In the genomic region with DNA sequence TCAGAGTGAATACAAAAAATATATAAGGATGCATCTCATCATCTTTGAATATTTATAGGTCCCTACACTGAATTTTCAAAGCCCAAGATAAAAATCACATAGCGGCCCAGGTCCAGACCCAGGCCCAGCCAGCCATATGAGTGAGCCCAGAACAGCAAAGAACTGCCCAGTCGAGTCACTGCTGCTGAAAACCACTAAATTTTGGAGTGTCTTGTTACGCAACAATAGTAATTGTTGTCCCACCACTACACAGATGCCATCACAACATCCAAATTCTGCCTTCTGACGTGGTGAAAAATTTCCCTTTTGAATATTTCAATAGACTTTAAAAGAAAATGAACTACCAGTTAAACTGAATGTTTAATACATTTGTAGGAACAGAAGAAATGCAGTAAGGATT, we compare ENCODE assay signal across 22 cellular contexts.
"Had no signal": no experiment of that assay in that cellular context is flagged by ENCODE, and none has a peak within 500 bp of the region (broad histone marks: within the 10 kb centered on the region; RNA-seq: fewer than 3 reads in every experiment).

No MANE protein-coding gene starts in this region.

- H3K27ac Mint-ChIP-seq: activated B cell treated with CpG ODN at 0.5 μM for 24 hours; activated CD4-positive, alpha-beta memory T cell treated with anti-CD3 and anti-CD28 coated beads, Interleukin-2, amount 10 ng/mL, durations not matched to agents 7 days and 5 days; activated CD8-positive, alpha-beta memory T cell treated with anti-CD3 and anti-CD28 coated beads, Interleukin-2, amount 10 ng/mL, durations not matched to agents 7 days and 5 days; activated naive CD4-positive, alpha-beta T cell treated with anti-CD3 and anti-CD28 coated beads for 36 hours; activated T-helper 2 cell treated with anti-CD3 and anti-CD28 coated beads, Interferon-gamma antibody, Interleukin-2, Interleukin-4, amounts not matched to agents 10 μg/mL and 5 μg/mL and 100 μg/mL, durations not matched to agents 14 hours and 24 hours and 36 hours; nephron; T-helper 2 cell treated with Interferon-gamma antibody and Interleukin-4, amounts not matched to agents 5 μg/mL and 100 μg/mL, for 36 hours had no signal

- H3K9me3 Mint-ChIP-seq: activated B cell treated with CpG ODN at 0.5 μM for 24 hours; activated CD4-positive, alpha-beta memory T cell treated with anti-CD3 and anti-CD28 coated beads, Interleukin-2, amount 10 ng/mL, durations not matched to agents 7 days and 5 days; activated naive CD4-positive, alpha-beta T cell treated with anti-CD3 and anti-CD28 coated beads for 36 hours; activated T-helper 2 cell treated with anti-CD3 and anti-CD28 coated beads, Interferon-gamma antibody, Interleukin-2, Interleukin-4, amounts not matched to agents 10 μg/mL and 5 μg/mL and 100 μg/mL, durations not matched to agents 14 hours and 24 hours and 36 hours; central memory CD8-positive, alpha-beta T cell; nephron; T-helper 2 cell treated with Interferon-gamma antibody and Interleukin-4, amounts not matched to agents 5 μg/mL and 100 μg/mL, for 36 hours had no signal

- H3K27me3 ChIP-seq: ascending aorta, colonic mucosa, gastroesophageal sphincter, heart left ventricle, left lung, tibial artery had no signal

- H3K9me3 ChIP-seq: ascending aorta, colonic mucosa, gastroesophageal sphincter, heart left ventricle, left lung, tibial artery had no signal

- H3K4me3 ChIP-seq: ascending aorta, colonic mucosa, gastroesophageal sphincter, heart left ventricle, left lung, tibial artery had no signal

- ATAC-seq: activated CD8-positive, alpha-beta memory T cell treated with anti-CD3 and anti-CD28 coated beads, Interleukin-2, amount 10 ng/mL, durations not matched to agents 7 days and 5 days; gastroesophageal sphincter; heart left ventricle; left lung; stimulated activated naive CD8-positive, alpha-beta T cell treated with anti-CD3 and anti-CD28 coated beads, Interleukin-15, Interleukin-2, amounts not matched to agents 100 U/mL and 50 U/mL, for 24 hours had no signal

- H3K27me3 Mint-ChIP-seq: activated B cell treated with CpG ODN at 0.5 μM for 24 hours; activated CD4-positive, alpha-beta memory T cell treated with anti-CD3 and anti-CD28 coated beads, Interleukin-2, amount 10 ng/mL, durations not matched to agents 7 days and 5 days; activated CD8-positive, alpha-beta memory T cell treated with anti-CD3 and anti-CD28 coated beads, Interleukin-2, amount 10 ng/mL, durations not matched to agents 7 days and 5 days; central memory CD8-positive, alpha-beta T cell had no signal

- H3K4me3 Mint-ChIP-seq: activated B cell treated with CpG ODN at 0.5 μM for 24 hours; activated CD4-positive, alpha-beta memory T cell treated with anti-CD3 and anti-CD28 coated beads, Interleukin-2, amount 10 ng/mL, durations not matched to agents 7 days and 5 days; activated CD8-positive, alpha-beta memory T cell treated with anti-CD3 and anti-CD28 coated beads, Interleukin-2, amount 10 ng/mL, durations not matched to agents 7 days and 5 days; activated naive CD4-positive, alpha-beta T cell treated with anti-CD3 and anti-CD28 coated beads for 36 hours; central memory CD8-positive, alpha-beta T cell; nephron; T-helper 2 cell treated with Interferon-gamma antibody and Interleukin-4, amounts not matched to agents 5 μg/mL and 100 μg/mL, for 36 hours had no signal

- DNase-seq: activated B cell treated with CpG ODN at 0.5 μM for 24 hours; activated CD4-positive, alpha-beta memory T cell treated with anti-CD3 and anti-CD28 coated beads, Interleukin-2, amount 10 ng/mL, durations not matched to agents 7 days and 5 days; activated CD4-positive, alpha-beta T cell treated with anti-CD3 and anti-CD28 coated beads for 48 hours; activated CD8-positive, alpha-beta memory T cell treated with anti-CD3 and anti-CD28 coated beads, Interleukin-2, amount 10 ng/mL, durations not matched to agents 7 days and 5 days; activated naive CD4-positive, alpha-beta T cell treated with anti-CD3 and anti-CD28 coated beads for 36 hours; colonic mucosa; heart left ventricle; kidney; left lung; midbrain; posterior cingulate gyrus; stimulated activated CD4-positive, alpha-beta T cell treated with anti-CD3 and anti-CD28 coated beads, Interleukin-12 subunit alpha, Interleukin-12 subunit beta, amount 100 ng/mL, for 4 hours; stimulated activated CD4-positive, alpha-beta T cell treated with anti-CD3 and anti-CD28 coated beads, Interleukin-1b, Interleukin-23, amount 100 ng/mL, for 48 hours; stimulated activated naive CD8-positive, alpha-beta T cell treated with anti-CD3 and anti-CD28 coated beads, Interleukin-15, Interleukin-2, amounts not matched to agents 100 U/mL and 50 U/mL, for 24 hours; substantia nigra; tibial artery had no signal

- H3K36me3 ChIP-seq: colonic mucosa had no signal

- H3K27ac ChIP-seq: ascending aorta, colonic mucosa, gastroesophageal sphincter, heart left ventricle, left lung, tibial artery had no signal
